9 cellular contexts compared by ENCODE assay signal in genomic region chr5:141850183-141850768, GRCh38. TPM values are rescaled to one million over a fixed set of nuclear protein-coding genes. Genes with fewer than 3 reads are reported as not detected.
DNase-seq lines count a peak whose midpoint lies in the region; ATAC-seq and TF ChIP-seq lines count a peak whose summit lies in the region.
"Had no signal": no experiment of that assay in that cellular context is flagged by ENCODE, and none has a peak within 500 bp of the region (broad histone marks: within the 10 kb centered on the region; RNA-seq: fewer than 3 reads in every experiment).

No MANE protein-coding gene starts in this region.

- RAD21 ChIA-PET in HCT116 (lab: Charles Lee; ENCODE audit: low non-redundant PET in 1 of 2, low total read pairs in 2 of 2, uncharacterized antibody in 2 of 2, unreplicated experiment in 2 of 2) = interaction anchor here in 1 of 2 experiments (0.6 kb wide), 1 partner anchor 37 kb away, joined by 3 read pairs; no protein-coding TSS in a partner anchor

- CTCF ChIA-PET in HCT116 (lab: Charles Lee) = interaction anchor here (1.0 kb wide), 1 partner anchor 27 kb away, joined by 3 read pairs; the partner anchor contains the start of gene PCDH1

- peak overlapping the region; percentile 97 for H4K91ac ChIP-seq in trophoblast cell (ENCODE audit: low read depth, low read length)

- H4K8ac ChIP-seq in trophoblast cell (ENCODE audit: low read depth, low read length) = peak overlapping the region; percentile 99

- H3K4me3 ChIP-seq in HCT116 (replicated peaks in 1 of 2; ENCODE audit: low read depth in 1 of 2, low read length in 2 of 2) (peak overlapping the region; percentile 86 to 87), trophoblast cell (ENCODE audit: low read depth, low read length) (peak overlapping the region; percentile 72)

- peak overlapping the region; percentile 90 for H2BK5ac ChIP-seq in trophoblast cell (ENCODE audit: low read depth, low read length, poor library complexity)

- no peak overlapping the region for H3K23ac ChIP-seq in trophoblast cell (ENCODE audit: low read length)

- peak overlapping the region; percentile 53 for H2BK12ac ChIP-seq in trophoblast cell (ENCODE audit: low read length)

- peaks cover 21% of the 10 kb centered on the region for H3K79me1 ChIP-seq in trophoblast cell (ENCODE audit: low read length)

- DNase-seq in EH (ENCODE audit: low read depth) (peak; percentile 63), HCT116 (ENCODE audit: low read depth, low spot score) (no peak), NCI-H460 (ENCODE audit: extremely low read depth, low read depth) (peak; percentile 5), Right ventricle myocardium superior (peak; percentile 55), trophoblast cell (peak in 1 of 2 donors; percentile 56), NCI-H524 treated with DMSO at 0.1 percent for 48 hours (lab: John Stamatoyannopoulos, UW) (no peak)
- DNase-seq in activated naive CD8-positive, alpha-beta T cell treated with anti-CD3 and anti-CD28 coated beads, Interleukin-2, amount 10 ng/mL, durations not matched to agents 7 days and 5 days = peak; percentile 67

- H3K4me1 Mint-ChIP-seq in activated naive CD8-positive, alpha-beta T cell treated with anti-CD3 and anti-CD28 coated beads, Interleukin-2, amount 10 ng/mL, durations not matched to agents 7 days and 5 days = peaks cover 14% of the 10 kb centered on the region

- peak overlapping the region; percentile 97 for H2BK120ac ChIP-seq in trophoblast cell (ENCODE audit: insufficient read depth, low read length, poor library complexity)

- H3K14ac ChIP-seq in trophoblast cell (ENCODE audit: low read length) = peak overlapping the region; percentile 91

- H3K18ac ChIP-seq in trophoblast cell (ENCODE audit: low read length) = peak overlapping the region; percentile 91

- WGBS in trophoblast cell (ENCODE audit: extremely low coverage, insufficient coverage, insufficient read length) = no CpG with 5 or more reads among the region's 38 CpGs

- H3K27me3 ChIP-seq in HCT116 (ENCODE audit: insufficient read depth, low read length) (no peaks in the 10 kb centered on the region), trophoblast cell (ENCODE audit: insufficient read depth, low read length) (no peaks in the 10 kb centered on the region)

- intact Hi-C loops in HCT116 (cut with micrococcal nuclease) = no loop called here
- intact Hi-C loops in Right ventricle myocardium superior (cut with DNase I) = no loop called here

- H3K36me3 Mint-ChIP-seq in activated naive CD8-positive, alpha-beta T cell treated with anti-CD3 and anti-CD28 coated beads, Interleukin-2, amount 10 ng/mL, durations not matched to agents 7 days and 5 days = no peaks in the 10 kb centered on the region

- no peak for TF ChIP-seq POLR2A in HCT116 (IDR thresholded peaks at IDR 0.05; ENCODE audit: borderline replicate concordance, extremely low read depth, insufficient read depth, insufficient read length)

- H3K4ac ChIP-seq in trophoblast cell (ENCODE audit: low read depth, low read length) = peak overlapping the region; percentile 89

- ATAC-seq in HCT116 (peak; percentile 8; the same call in 1 of the 2 replicates), Right ventricle myocardium superior (ENCODE audit: poor library complexity) (peak; percentile 74), GM21528 (IDR thresholded peaks at IDR 0.05; ENCODE audit: low FRiP score, unreplicated experiment) (no peak)
- peak; percentile 5 for ATAC-seq in activated naive CD8-positive, alpha-beta T cell treated with anti-CD3 and anti-CD28 coated beads, Interleukin-2, amount 10 ng/mL, durations not matched to agents 7 days and 5 days (ENCODE audit: low read depth)

- peak overlapping the region; percentile 78 for H4K12ac ChIP-seq in trophoblast cell (ENCODE audit: low read depth, low read length)

- no peaks in the 10 kb centered on the region for H3K9me2 ChIP-seq in HCT116 (ENCODE audit: insufficient read depth)

- H3K9ac ChIP-seq in HCT116 (ENCODE audit: low read length) (peak overlapping the region; percentile 77), trophoblast cell (ENCODE audit: low read length) (peak overlapping the region; percentile 74)

- POLR2A ChIA-PET in HCT116 (lab: Charles Lee) = interaction anchor here (0.6 to 1.3 kb wide), 2 partner anchors 19 to 20 kb away, joined by 4 to 5 read pairs; no protein-coding TSS in a partner anchor
- POLR2A ChIA-PET in activated naive CD8-positive, alpha-beta T cell treated with anti-CD3 and anti-CD28 coated beads, Interleukin-2, amount 10 ng/mL, durations not matched to agents 7 days and 5 days (lab: Charles Lee) = interaction anchor here (0.5 to 2.1 kb wide), 8 partner anchors 25 to 235 kb away, joined by 3 to 14 read pairs (median 5); partner anchors contain the start of genes DELE1, HDAC3, RELL2 and RNF14

- H3K27ac ChIP-seq in HCT116 (ENCODE audit: low read depth, low read length) (peak overlapping the region; percentile 95), trophoblast cell (ENCODE audit: low read depth, low read length) (peak overlapping the region; percentile 99)

- H3K4me2 ChIP-seq in HCT116 (ENCODE audit: low read length) = peak overlapping the region; percentile 98
- peak overlapping the region; percentile 88 for H3K4me2 ChIP-seq in trophoblast cell (ENCODE audit: low read length)

- no peaks in the 10 kb centered on the region for H3K9me3 ChIP-seq in HCT116 (ENCODE audit: control insufficient read depth in 1 of 2, insufficient read depth in 1 of 2, low read depth in 1 of 2, low read length in 2 of 2)
- no peaks in the 10 kb centered on the region for H3K9me3 ChIP-seq in trophoblast cell (ENCODE audit: insufficient read depth, low read depth, low read length)

- no TSS peak for BruUV-seq in HCT116 (replicated peaks; lab: Mats Ljungman, UMichigan)

- peak overlapping the region; percentile 82 for H2AK5ac ChIP-seq in trophoblast cell (ENCODE audit: low read length)

- no peaks in the 10 kb centered on the region for H3K36me3 ChIP-seq in HCT116 (ENCODE audit: control insufficient read depth in 1 of 2, insufficient read depth in 2 of 2, low read length in 2 of 2)
- no peaks in the 10 kb centered on the region for H3K36me3 ChIP-seq in trophoblast cell (ENCODE audit: control insufficient read depth in 1 of 2, insufficient read depth in 2 of 2, low read length in 2 of 2)

- H2AFZ ChIP-seq in HCT116 (ENCODE audit: low read depth, low read length, poor library complexity, severe bottlenecking) = no peak overlapping the region
- H2AFZ ChIP-seq in trophoblast cell (ENCODE audit: insufficient read depth, low read length, poor library complexity) = peak overlapping the region; percentile 82

- H3K9me3 Mint-ChIP-seq in activated naive CD8-positive, alpha-beta T cell treated with anti-CD3 and anti-CD28 coated beads, Interleukin-2, amount 10 ng/mL, durations not matched to agents 7 days and 5 days = no peaks in the 10 kb centered on the region

- H3K4me1 ChIP-seq in HCT116 (ENCODE audit: control insufficient read depth in 1 of 2, insufficient read depth in 2 of 2, low read length in 2 of 2) (peaks cover 28 to 41% of the 10 kb centered on the region in 2 experiments), trophoblast cell (ENCODE audit: control insufficient read depth in 1 of 2, insufficient read depth in 2 of 2, low read length in 2 of 2) (peaks cover 11 to 16% of the 10 kb centered on the region in 2 experiments)

- H3K4me3 Mint-ChIP-seq in activated naive CD8-positive, alpha-beta T cell treated with anti-CD3 and anti-CD28 coated beads, Interleukin-2, amount 10 ng/mL, durations not matched to agents 7 days and 5 days = peak overlapping the region; percentile 90

- H4K20me1 ChIP-seq in HCT116 (ENCODE audit: insufficient read depth) = no peaks in the 10 kb centered on the region

- 0 out of 6 replicates have a peak, but pooled peaks of 1 of the 3 experiments have one; percentile 6 for TF ChIP-seq CTCF in HCT116 (IDR thresholded peaks at IDR 0.05 in 2 of 3, conservative IDR thresholded peaks at IDR 0.05 in 1 of 3; ENCODE audit: borderline replicate concordance in 1 of 3, insufficient read depth in 1 of 3, low read depth in 2 of 3, low read length in 2 of 3)

- H3K27ac Mint-ChIP-seq in activated naive CD8-positive, alpha-beta T cell treated with anti-CD3 and anti-CD28 coated beads, Interleukin-2, amount 10 ng/mL, durations not matched to agents 7 days and 5 days = peak overlapping the region; percentile 80

- H3K27me3 Mint-ChIP-seq in activated naive CD8-positive, alpha-beta T cell treated with anti-CD3 and anti-CD28 coated beads, Interleukin-2, amount 10 ng/mL, durations not matched to agents 7 days and 5 days = peaks cover 2% of the 10 kb centered on the region

- no peak for TF ChIP-seq RAD21 in HCT116 (IDR thresholded peaks at IDR 0.05; ENCODE audit: low read depth)

- no peaks in the 10 kb centered on the region for H3K79me2 ChIP-seq in HCT116 (ENCODE audit: insufficient read depth, low read length)
- H3K79me2 ChIP-seq in trophoblast cell (ENCODE audit: control insufficient read depth, insufficient read depth, low read length, poor library complexity) = peaks cover 9% of the 10 kb centered on the region

TF ChIP-seq in HCT116, 20 proteins besides CTCF, POLR2A, EP300 and RAD21:
- TF ChIP-seq SRF (IDR thresholded peaks at IDR 0.05; ENCODE audit: low read depth) (no peak), ZFX (IDR thresholded peaks at IDR 0.05) (no peak), EGR1 (IDR thresholded peaks at IDR 0.05; ENCODE audit: low read depth) (no peak), YY1 (IDR thresholded peaks at IDR 0.05; ENCODE audit: extremely low read depth, insufficient replicate concordance, low read depth, low read length) (no peak), POLR2AphosphoS5 (IDR thresholded peaks at IDR 0.05; ENCODE audit: low read depth, low read length) (peak; percentile 8), EZH2phosphoT487 (IDR thresholded peaks at IDR 0.05; ENCODE audit: borderline replicate concordance) (no peak), MAX (IDR thresholded peaks at IDR 0.05) (no peak), JUND (IDR thresholded peaks at IDR 0.05) (no peak)

RNA-seq across cellular contexts. Expression of gene PCDH1, which starts 27.9 kb away (rescaled TPM):
- total RNA-seq in HCT116 (2021; ENCODE audit: unreplicated experiment) = 24.2 TPM
- 41.1 and 48.5 TPM in 2 replicates for polyA plus RNA-seq in HCT116 (2012)
- total RNA-seq in NCI-H460 (2014; rRNA removed; shearing (Covaris generic)) = 3.3 TPM in 2 replicates
- 0.67 and 0.69 TPM in 2 replicates for polyA plus RNA-seq in NCI-H460 (2014; cell fraction: nucleus; rRNA removed)
- total RNA-seq in activated naive CD8-positive, alpha-beta T cell treated with anti-CD3 and anti-CD28 coated beads, Interleukin-2, amount 10 ng/mL, durations not matched to agents 7 days and 5 days = not detected
- total RNA-seq in Right ventricle myocardium superior = 15.8 TPM
- 5.0 TPM in 2 replicates for polyA plus RNA-seq in trophoblast cell (2013)
- total RNA-seq: activated CD8-positive, alpha-beta memory T cell treated with anti-CD3 and anti-CD28 coated beads for 36 hours had no signal

Comparison
In these comparisons a context has a peak if more than half of its experiments do, and no peak if none do; other contexts are left out.
1. DNase-seq: peak in EH (single experiment), NCI-H460 (single experiment), activated naive CD8-positive, alpha-beta T cell treated with anti-CD3 and anti-CD28 coated beads, Interleukin-2, amount 10 ng/mL, durations not matched to agents 7 days and 5 days (single experiment) and Right ventricle myocardium superior (single experiment); none in HCT116 (single experiment) and NCI-H524 treated with DMSO at 0.1 percent for 48 hours (single experiment).